19 cellular contexts compared by ENCODE assay signal in the genomic region with DNA sequence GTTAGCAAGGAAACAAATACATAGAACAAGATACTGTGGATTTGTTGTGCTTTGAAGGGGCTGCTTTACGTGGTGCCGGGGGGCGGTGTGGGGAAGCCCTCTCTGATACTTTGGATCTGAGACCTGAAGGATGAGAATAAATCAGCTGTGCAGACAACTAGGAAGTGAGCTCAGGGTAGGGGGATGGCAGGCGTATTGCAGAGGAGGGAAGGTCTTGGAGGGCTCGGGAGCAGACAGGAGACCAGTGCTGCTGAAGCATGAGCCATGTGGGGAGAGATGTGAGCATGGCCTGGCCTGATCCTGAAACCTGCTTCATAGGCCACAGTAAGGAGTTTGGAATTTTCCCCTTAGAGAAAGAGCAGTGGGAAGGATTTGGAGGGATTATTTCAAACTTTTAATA. TPM values are rescaled to one million over a fixed set of nuclear protein-coding genes. Genes with fewer than 3 reads are reported as not detected.
A peak's percentile ranks its signal among the peaks of the same experiment; 100 is the strongest.
DNase-seq lines count a peak whose midpoint lies in the region; ATAC-seq and TF ChIP-seq lines count a peak whose summit lies in the region.
"Had no signal": no experiment of that assay in that cellular context is flagged by ENCODE, and none has a peak within 500 bp of the region (broad histone marks: within the 10 kb centered on the region; RNA-seq: fewer than 3 reads in every experiment).

No MANE protein-coding gene starts in this region.

- no peak for ATAC-seq in memory B cell (ENCODE audit: low read depth)
- no peak for ATAC-seq in stimulated activated memory B cell treated with anti-CD40 and anti-IgM and Interleukin-4, amounts not matched to agents 10 μg/mL and 1 μg/mL and 100 μg/mL, for 72 hours
- ATAC-seq: A549 had no signal

- peaks cover 18% of the 10 kb centered on the region for H3K36me3 Mint-ChIP-seq in memory B cell
- H3K36me3 Mint-ChIP-seq in stimulated activated memory B cell treated with anti-CD40 and anti-IgM and Interleukin-4, amounts not matched to agents 10 μg/mL and 1 μg/mL and 100 μg/mL, for 72 hours = peaks cover 61% of the 10 kb centered on the region

- no peak overlapping the region for H3K4me3 Mint-ChIP-seq in memory B cell
- H3K4me3 Mint-ChIP-seq in stimulated activated memory B cell treated with anti-CD40 and anti-IgM and Interleukin-4, amounts not matched to agents 10 μg/mL and 1 μg/mL and 100 μg/mL, for 72 hours = no peak overlapping the region
- H3K4me3 Mint-ChIP-seq: B cell had no signal

- no peaks in the 10 kb centered on the region for H3K9me3 Mint-ChIP-seq in memory B cell
- H3K9me3 Mint-ChIP-seq in stimulated activated memory B cell treated with anti-CD40 and anti-IgM and Interleukin-4, amounts not matched to agents 10 μg/mL and 1 μg/mL and 100 μg/mL, for 72 hours = no peaks in the 10 kb centered on the region

- H3K4me3 ChIP-seq in esophagus (ENCODE audit: low read depth in 1 of 2, low read length in 2 of 2) = no peak overlapping the region
- H3K4me3 ChIP-seq: A549 had no signal

- no peaks in the 10 kb centered on the region for H3K27me3 ChIP-seq in esophagus (ENCODE audit: control insufficient read depth in 1 of 2, insufficient read depth in 2 of 2, low read length in 2 of 2)

- POLR2A ChIA-PET in RWPE1 (lab: Yijun Ruan, JAX; ENCODE audit: low non-redundant PET) = no interaction called here

- no peaks in the 10 kb centered on the region for H3K36me3 ChIP-seq in esophagus (ENCODE audit: control insufficient read depth in 2 of 2, insufficient read depth in 2 of 2, low read length in 1 of 2)

- H3K4me1 Mint-ChIP-seq in memory B cell = peaks cover 37% of the 10 kb centered on the region
- H3K4me1 Mint-ChIP-seq in stimulated activated memory B cell treated with anti-CD40 and anti-IgM and Interleukin-4, amounts not matched to agents 10 μg/mL and 1 μg/mL and 100 μg/mL, for 72 hours = peaks cover 72% of the 10 kb centered on the region

- peak overlapping the region; percentile 28 for H3K27ac Mint-ChIP-seq in memory B cell
- H3K27ac Mint-ChIP-seq in stimulated activated memory B cell treated with anti-CD40 and anti-IgM and Interleukin-4, amounts not matched to agents 10 μg/mL and 1 μg/mL and 100 μg/mL, for 72 hours = peak overlapping the region; percentile 7
- H3K27ac Mint-ChIP-seq: B cell had no signal

- DNase-seq in RWPE1 (ENCODE audit: low spot score) (no peak), memory B cell (ENCODE audit: low spot score in 2 of 2) (no peak), HCEC 1CT (no peak), erythroblast (lab: John Stamatoyannopoulos, UW) (no peak), NCI-H446 treated with DMSO at 0.1 percent for 48 hours (lab: John Stamatoyannopoulos, UW) (no peak), DMS153 (lab: John Stamatoyannopoulos, UW) (no peak)
- DNase-seq: DMS79 treated with DMSO at 0.1 percent for 48 hours, H7, KBM-7, NCI-H1092, NCI-H1436, NCI-H187 treated with DMSO at 0.1 percent for 48 hours, NCI-H2227 treated with DMSO at 0.1 percent for 48 hours, NCI-H524 treated with DMSO at 0.1 percent for 48 hours, Right ventricle myocardium superior had no signal

- peak overlapping the region; percentile 83 for H3K27ac ChIP-seq in RWPE1
- H3K27ac ChIP-seq in esophagus (ENCODE audit: low read depth in 2 of 2, low read length in 1 of 2) = peak overlapping the region; percentile 43 to 86
- H3K27ac ChIP-seq: A549 had no signal

- H3K9me3 ChIP-seq in esophagus (ENCODE audit: control insufficient read depth in 2 of 2, insufficient read depth in 1 of 2, low read depth in 1 of 2, low read length in 1 of 2) = no peaks in the 10 kb centered on the region
- H3K9me3 ChIP-seq: A549 had no signal

- CTCF ChIA-PET in RWPE1 (lab: Yijun Ruan, JAX) = interaction anchor here (1.2 kb wide), 1 partner anchor 24 kb away, joined by 3 read pairs; no protein-coding TSS in a partner anchor

- TF ChIP-seq POLR2A in erythroblast (IDR thresholded peaks at IDR 0.05; ENCODE audit: low read length) = no peak

- H3K4me1 ChIP-seq in esophagus (ENCODE audit: control insufficient read depth in 2 of 2, insufficient read depth in 2 of 2, low read length in 1 of 2) = peaks cover 0 to 20% of the 10 kb centered on the region in 2 donors

- 85 to 88% methylated on average over 5 of the region's 5 CpGs for WGBS in esophagus, 2 donors

- no peak for TF ChIP-seq CTCF in RWPE1 (conservative IDR thresholded peaks at IDR 0.05; ENCODE audit: low read depth)

- H3K27me3 Mint-ChIP-seq in memory B cell = no peaks in the 10 kb centered on the region
- no peaks in the 10 kb centered on the region for H3K27me3 Mint-ChIP-seq in stimulated activated memory B cell treated with anti-CD40 and anti-IgM and Interleukin-4, amounts not matched to agents 10 μg/mL and 1 μg/mL and 100 μg/mL, for 72 hours
- H3K27me3 Mint-ChIP-seq: B cell had no signal

RNA-seq across cellular contexts. Expression of gene PPFIBP2, which starts 33.3 kb away (rescaled TPM):
- 10 to 100 TPM; 27.4 to 32.1 TPM for polyA plus RNA-seq in esophagus
